1 cellular context compared by ENCODE assay signal in the genomic region with DNA sequence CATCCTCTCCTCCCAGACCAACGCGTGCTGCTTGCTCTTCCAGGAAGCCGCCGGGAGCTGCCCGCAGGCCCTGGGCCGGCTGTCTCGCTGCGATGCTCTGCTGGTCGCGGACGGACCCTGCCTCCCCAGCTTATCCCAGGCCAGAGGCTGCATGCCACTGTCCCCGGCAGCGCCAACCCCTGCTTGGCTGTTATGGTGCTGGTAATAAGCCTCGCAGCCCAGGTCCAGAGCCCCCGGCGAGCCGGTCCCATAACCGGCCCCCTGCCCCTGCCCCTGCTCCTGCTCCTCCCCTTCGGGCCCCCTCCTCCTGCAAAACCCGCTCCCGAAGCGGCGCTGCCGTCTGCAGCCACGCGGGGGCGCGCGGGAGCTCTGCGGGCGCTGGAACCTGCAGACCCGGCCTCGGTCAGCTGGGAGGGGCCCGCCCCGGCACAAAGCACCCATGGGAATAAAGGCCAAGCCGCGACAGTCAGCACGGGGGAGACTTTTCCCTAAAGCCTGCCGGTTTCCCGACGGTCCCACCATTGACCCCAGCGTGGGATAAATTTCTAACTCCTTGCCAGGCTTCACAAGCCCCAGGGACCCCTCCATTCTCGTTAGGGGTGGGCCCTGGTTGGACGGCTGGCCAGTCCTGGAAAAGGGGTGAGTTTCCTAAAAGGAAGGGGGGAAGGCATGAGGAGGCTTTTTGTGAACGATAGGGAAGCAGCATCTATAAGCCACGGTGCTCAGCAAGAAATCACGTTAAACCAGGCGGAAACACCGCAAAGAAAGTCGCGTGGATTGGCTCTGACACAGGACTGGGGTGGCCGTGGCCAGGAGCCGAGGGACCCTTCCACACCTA.
TF ChIP-seq lines count a peak whose summit lies in the region.

No MANE protein-coding gene starts in this region.

TF ChIP-seq in HepG2, 621 proteins besides CTCF, POLR2A, EP300 and RAD21 (continued from another document and continues in another):
- TF ChIP-seq MIXL1 (CRISPR knock-in tag; IDR thresholded peaks at IDR 0.05) (0 out of 2 replicates have a peak, but pooled peaks have one; percentile 40), RFX1 (IDR thresholded peaks at IDR 0.05) (no peak), SP4 (CRISPR knock-in tag; IDR thresholded peaks at IDR 0.05) (0 out of 2 replicates have a peak, but pooled peaks have one; percentile 27), ZNF121 (CRISPR knock-in tag; IDR thresholded peaks at IDR 0.05) (no peak), ZNF296 (CRISPR knock-in tag; conservative IDR thresholded peaks at IDR 0.05) (no peak), ONECUT2 (CRISPR knock-in tag; IDR thresholded peaks at IDR 0.05) (0 out of 2 replicates have a peak, but pooled peaks have one; percentile 10), NR2F6 (IDR thresholded peaks at IDR 0.05) (0 out of 2 replicates have a peak, but pooled peaks have one; percentile 13), NR2F6 (CRISPR knock-in tag; IDR thresholded peaks at IDR 0.05) (peak; percentile 49; the same call in 1 of the 2 replicates), ZSCAN25 (CRISPR knock-in tag; IDR thresholded peaks at IDR 0.05) (peak; percentile 84), ZNF530 (CRISPR knock-in tag; IDR thresholded peaks at IDR 0.05; ENCODE audit: low read depth) (no peak), MAFK (conservative IDR thresholded peaks at IDR 0.05 in 1 of 2, IDR thresholded peaks at IDR 0.05 in 1 of 2; ENCODE audit: low read length in 2 of 2) (no peak), FOXK2 (IDR thresholded peaks at IDR 0.05) (no peak), TAF15 (IDR thresholded peaks at IDR 0.05; ENCODE audit: low read depth, low read length, poor library complexity, severe bottlenecking) (no peak), ZNF883 (CRISPR knock-in tag; IDR thresholded peaks at IDR 0.05; ENCODE audit: not compliant biosample characterization) (peak; percentile 71), MIER2 (CRISPR knock-in tag; IDR thresholded peaks at IDR 0.05) (0 out of 2 replicates have a peak, but pooled peaks have one; percentile 33), ZNF20 (CRISPR knock-in tag; IDR thresholded peaks at IDR 0.05) (no peak), ZNF781 (CRISPR knock-in tag; IDR thresholded peaks at IDR 0.05; ENCODE audit: borderline replicate concordance, not compliant biosample characterization) (no peak), YY1 (IDR thresholded peaks at IDR 0.05; ENCODE audit: insufficient read depth, insufficient replicate concordance, low read depth, low read length) (peak; percentile 66), SALL2 (CRISPR knock-in tag; IDR thresholded peaks at IDR 0.05) (peak; percentile 73), MAFG (CRISPR knock-in tag; IDR thresholded peaks at IDR 0.05) (0 out of 2 replicates have a peak, but pooled peaks have one; percentile 25), KLF12 (CRISPR knock-in tag; IDR thresholded peaks at IDR 0.05; ENCODE audit: borderline replicate concordance) (peak; percentile 80; the same call in 1 of the 2 replicates), HMG20A (CRISPR knock-in tag; IDR thresholded peaks at IDR 0.05; ENCODE audit: borderline replicate concordance) (peak; percentile 11; the same call in 1 of the 2 replicates), ZNF772 (CRISPR knock-in tag; IDR thresholded peaks at IDR 0.05) (no peak; the same call in 1 of the 2 replicates), TEAD3 (CRISPR knock-in tag; optimal IDR thresholded peaks at IDR 0.05; ENCODE audit: borderline replicate concordance) (peak; percentile 50), KAT8 (CRISPR knock-in tag; IDR thresholded peaks at IDR 0.05) (peak; percentile 84), SP5 (CRISPR knock-in tag; IDR thresholded peaks at IDR 0.05; ENCODE audit: borderline replicate concordance, low read depth) (peak; percentile 85), SATB2 (CRISPR knock-in tag; IDR thresholded peaks at IDR 0.05) (peak; percentile 55; the same call in 1 of the 2 replicates), MED8 (CRISPR knock-in tag; IDR thresholded peaks at IDR 0.05; ENCODE audit: insufficient replicate concordance) (peak; percentile 32), CCAR2 (optimal IDR thresholded peaks at IDR 0.05; ENCODE audit: low read depth, low read length) (no peak), ZC3H13 (CRISPR knock-in tag; IDR thresholded peaks at IDR 0.05) (peak; percentile 52; the same call in 1 of the 2 replicates), ZNF547 (CRISPR knock-in tag; IDR thresholded peaks at IDR 0.05) (peak; percentile 75), RXRA (CRISPR knock-in tag; IDR thresholded peaks at IDR 0.05) (peak; percentile 64), ZNF331 (CRISPR knock-in tag; IDR thresholded peaks at IDR 0.05) (0 out of 2 replicates have a peak, but pooled peaks have one; percentile 61), MIER3 (CRISPR knock-in tag; IDR thresholded peaks at IDR 0.05; ENCODE audit: borderline replicate concordance) (peak; percentile 64; the same call in 1 of the 2 replicates), RAD51 (IDR thresholded peaks at IDR 0.05; ENCODE audit: borderline replicate concordance) (no peak), PRPF4 (IDR thresholded peaks at IDR 0.05; ENCODE audit: low read depth, low read length, poor library complexity, severe bottlenecking) (no peak), RBM39 (IDR thresholded peaks at IDR 0.05; ENCODE audit: low read depth, low read length, poor library complexity, severe bottlenecking) (no peak), ZNF878 (CRISPR knock-in tag; IDR thresholded peaks at IDR 0.05) (no peak), NBN (conservative IDR thresholded peaks at IDR 0.05) (no peak), CHD4 (IDR thresholded peaks at IDR 0.05; ENCODE audit: borderline replicate concordance, low read length) (no peak), SRY (CRISPR knock-in tag; IDR thresholded peaks at IDR 0.05) (0 out of 2 replicates have a peak, but pooled peaks have one; percentile 9), FOXA3 (CRISPR knock-in tag; IDR thresholded peaks at IDR 0.05) (peak; percentile 39; the same call in 1 of the 2 replicates), HOXA9 (CRISPR knock-in tag; IDR thresholded peaks at IDR 0.05; ENCODE audit: borderline replicate concordance) (no peak), SIN3A (IDR thresholded peaks at IDR 0.05; ENCODE audit: borderline replicate concordance, low read depth, low read length) (peak; percentile 77; the same call in 1 of the 2 replicates), SMAD3 (CRISPR knock-in tag; IDR thresholded peaks at IDR 0.05) (peak; percentile 76; the same call in 1 of the 2 replicates), NFE2L1 (CRISPR knock-in tag; IDR thresholded peaks at IDR 0.05; ENCODE audit: borderline replicate concordance) (0 out of 2 replicates have a peak, but pooled peaks have one; percentile 10)
- TF ChIP-seq, protein P1, sequence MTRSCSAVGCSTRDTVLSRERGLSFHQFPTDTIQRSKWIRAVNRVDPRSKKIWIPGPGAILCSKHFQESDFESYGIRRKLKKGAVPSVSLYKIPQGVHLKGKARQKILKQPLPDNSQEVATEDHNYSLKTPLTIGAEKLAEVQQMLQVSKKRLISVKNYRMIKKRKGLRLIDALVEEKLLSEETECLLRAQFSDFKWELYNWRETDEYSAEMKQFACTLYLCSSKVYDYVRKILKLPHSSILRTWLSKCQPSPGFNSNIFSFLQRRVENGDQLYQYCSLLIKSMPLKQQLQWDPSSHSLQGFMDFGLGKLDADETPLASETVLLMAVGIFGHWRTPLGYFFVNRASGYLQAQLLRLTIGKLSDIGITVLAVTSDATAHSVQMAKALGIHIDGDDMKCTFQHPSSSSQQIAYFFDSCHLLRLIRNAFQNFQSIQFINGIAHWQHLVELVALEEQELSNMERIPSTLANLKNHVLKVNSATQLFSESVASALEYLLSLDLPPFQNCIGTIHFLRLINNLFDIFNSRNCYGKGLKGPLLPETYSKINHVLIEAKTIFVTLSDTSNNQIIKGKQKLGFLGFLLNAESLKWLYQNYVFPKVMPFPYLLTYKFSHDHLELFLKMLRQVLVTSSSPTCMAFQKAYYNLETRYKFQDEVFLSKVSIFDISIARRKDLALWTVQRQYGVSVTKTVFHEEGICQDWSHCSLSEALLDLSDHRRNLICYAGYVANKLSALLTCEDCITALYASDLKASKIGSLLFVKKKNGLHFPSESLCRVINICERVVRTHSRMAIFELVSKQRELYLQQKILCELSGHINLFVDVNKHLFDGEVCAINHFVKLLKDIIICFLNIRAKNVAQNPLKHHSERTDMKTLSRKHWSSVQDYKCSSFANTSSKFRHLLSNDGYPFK (CRISPR knock-in tag; IDR thresholded peaks at IDR 0.05; ENCODE audit: borderline replicate concordance), result peak; percentile 74; the same call in 1 of the 2 replicates
- TF ChIP-seq, protein P2, sequence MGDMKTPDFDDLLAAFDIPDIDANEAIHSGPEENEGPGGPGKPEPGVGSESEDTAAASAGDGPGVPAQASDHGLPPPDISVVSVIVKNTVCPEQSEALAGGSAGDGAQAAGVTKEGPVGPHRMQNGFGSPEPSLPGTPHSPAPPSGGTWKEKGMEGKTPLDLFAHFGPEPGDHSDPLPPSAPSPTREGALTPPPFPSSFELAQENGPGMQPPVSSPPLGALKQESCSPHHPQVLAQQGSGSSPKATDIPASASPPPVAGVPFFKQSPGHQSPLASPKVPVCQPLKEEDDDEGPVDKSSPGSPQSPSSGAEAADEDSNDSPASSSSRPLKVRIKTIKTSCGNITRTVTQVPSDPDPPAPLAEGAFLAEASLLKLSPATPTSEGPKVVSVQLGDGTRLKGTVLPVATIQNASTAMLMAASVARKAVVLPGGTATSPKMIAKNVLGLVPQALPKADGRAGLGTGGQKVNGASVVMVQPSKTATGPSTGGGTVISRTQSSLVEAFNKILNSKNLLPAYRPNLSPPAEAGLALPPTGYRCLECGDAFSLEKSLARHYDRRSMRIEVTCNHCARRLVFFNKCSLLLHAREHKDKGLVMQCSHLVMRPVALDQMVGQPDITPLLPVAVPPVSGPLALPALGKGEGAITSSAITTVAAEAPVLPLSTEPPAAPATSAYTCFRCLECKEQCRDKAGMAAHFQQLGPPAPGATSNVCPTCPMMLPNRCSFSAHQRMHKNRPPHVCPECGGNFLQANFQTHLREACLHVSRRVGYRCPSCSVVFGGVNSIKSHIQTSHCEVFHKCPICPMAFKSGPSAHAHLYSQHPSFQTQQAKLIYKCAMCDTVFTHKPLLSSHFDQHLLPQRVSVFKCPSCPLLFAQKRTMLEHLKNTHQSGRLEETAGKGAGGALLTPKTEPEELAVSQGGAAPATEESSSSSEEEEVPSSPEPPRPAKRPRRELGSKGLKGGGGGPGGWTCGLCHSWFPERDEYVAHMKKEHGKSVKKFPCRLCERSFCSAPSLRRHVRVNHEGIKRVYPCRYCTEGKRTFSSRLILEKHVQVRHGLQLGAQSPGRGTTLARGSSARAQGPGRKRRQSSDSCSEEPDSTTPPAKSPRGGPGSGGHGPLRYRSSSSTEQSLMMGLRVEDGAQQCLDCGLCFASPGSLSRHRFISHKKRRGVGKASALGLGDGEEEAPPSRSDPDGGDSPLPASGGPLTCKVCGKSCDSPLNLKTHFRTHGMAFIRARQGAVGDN (CRISPR knock-in tag; IDR thresholded peaks at IDR 0.05), result peak; percentile 89
- TF ChIP-seq, protein P3, sequence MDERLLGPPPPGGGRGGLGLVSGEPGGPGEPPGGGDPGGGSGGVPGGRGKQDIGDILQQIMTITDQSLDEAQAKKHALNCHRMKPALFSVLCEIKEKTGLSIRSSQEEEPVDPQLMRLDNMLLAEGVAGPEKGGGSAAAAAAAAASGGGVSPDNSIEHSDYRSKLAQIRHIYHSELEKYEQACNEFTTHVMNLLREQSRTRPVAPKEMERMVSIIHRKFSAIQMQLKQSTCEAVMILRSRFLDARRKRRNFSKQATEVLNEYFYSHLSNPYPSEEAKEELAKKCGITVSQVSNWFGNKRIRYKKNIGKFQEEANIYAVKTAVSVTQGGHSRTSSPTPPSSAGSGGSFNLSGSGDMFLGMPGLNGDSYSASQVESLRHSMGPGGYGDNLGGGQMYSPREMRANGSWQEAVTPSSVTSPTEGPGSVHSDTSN (CRISPR knock-in tag; IDR thresholded peaks at IDR 0.05), result no peak
- TF ChIP-seq, protein P4, sequence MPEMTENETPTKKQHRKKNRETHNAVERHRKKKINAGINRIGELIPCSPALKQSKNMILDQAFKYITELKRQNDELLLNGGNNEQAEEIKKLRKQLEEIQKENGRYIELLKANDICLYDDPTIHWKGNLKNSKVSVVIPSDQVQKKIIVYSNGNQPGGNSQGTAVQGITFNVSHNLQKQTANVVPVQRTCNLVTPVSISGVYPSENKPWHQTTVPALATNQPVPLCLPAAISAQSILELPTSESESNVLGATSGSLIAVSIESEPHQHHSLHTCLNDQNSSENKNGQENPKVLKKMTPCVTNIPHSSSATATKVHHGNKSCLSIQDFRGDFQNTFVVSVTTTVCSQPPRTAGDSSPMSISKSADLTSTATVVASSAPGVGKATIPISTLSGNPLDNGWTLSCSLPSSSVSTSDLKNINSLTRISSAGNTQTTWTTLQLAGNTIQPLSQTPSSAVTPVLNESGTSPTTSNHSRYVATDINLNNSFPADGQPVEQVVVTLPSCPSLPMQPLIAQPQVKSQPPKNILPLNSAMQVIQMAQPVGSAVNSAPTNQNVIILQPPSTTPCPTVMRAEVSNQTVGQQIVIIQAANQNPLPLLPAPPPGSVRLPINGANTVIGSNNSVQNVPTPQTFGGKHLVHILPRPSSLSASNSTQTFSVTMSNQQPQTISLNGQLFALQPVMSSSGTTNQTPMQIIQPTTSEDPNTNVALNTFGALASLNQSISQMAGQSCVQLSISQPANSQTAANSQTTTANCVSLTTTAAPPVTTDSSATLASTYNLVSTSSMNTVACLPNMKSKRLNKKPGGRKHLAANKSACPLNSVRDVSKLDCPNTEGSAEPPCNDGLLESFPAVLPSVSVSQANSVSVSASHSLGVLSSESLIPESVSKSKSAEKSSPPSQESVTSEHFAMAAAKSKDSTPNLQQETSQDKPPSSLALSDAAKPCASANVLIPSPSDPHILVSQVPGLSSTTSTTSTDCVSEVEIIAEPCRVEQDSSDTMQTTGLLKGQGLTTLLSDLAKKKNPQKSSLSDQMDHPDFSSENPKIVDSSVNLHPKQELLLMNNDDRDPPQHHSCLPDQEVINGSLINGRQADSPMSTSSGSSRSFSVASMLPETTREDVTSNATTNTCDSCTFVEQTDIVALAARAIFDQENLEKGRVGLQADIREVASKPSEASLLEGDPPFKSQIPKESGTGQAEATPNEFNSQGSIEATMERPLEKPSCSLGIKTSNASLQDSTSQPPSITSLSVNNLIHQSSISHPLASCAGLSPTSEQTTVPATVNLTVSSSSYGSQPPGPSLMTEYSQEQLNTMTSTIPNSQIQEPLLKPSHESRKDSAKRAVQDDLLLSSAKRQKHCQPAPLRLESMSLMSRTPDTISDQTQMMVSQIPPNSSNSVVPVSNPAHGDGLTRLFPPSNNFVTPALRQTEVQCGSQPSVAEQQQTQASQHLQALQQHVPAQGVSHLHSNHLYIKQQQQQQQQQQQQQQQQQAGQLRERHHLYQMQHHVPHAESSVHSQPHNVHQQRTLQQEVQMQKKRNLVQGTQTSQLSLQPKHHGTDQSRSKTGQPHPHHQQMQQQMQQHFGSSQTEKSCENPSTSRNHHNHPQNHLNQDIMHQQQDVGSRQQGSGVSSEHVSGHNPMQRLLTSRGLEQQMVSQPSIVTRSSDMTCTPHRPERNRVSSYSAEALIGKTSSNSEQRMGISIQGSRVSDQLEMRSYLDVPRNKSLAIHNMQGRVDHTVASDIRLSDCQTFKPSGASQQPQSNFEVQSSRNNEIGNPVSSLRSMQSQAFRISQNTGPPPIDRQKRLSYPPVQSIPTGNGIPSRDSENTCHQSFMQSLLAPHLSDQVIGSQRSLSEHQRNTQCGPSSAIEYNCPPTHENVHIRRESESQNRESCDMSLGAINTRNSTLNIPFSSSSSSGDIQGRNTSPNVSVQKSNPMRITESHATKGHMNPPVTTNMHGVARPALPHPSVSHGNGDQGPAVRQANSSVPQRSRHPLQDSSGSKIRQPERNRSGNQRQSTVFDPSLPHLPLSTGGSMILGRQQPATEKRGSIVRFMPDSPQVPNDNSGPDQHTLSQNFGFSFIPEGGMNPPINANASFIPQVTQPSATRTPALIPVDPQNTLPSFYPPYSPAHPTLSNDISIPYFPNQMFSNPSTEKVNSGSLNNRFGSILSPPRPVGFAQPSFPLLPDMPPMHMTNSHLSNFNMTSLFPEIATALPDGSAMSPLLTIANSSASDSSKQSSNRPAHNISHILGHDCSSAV (CRISPR knock-in tag; IDR thresholded peaks at IDR 0.05; ENCODE audit: borderline replicate concordance), result no peak
